ENCODE assay signal across 8 cellular contexts in the genomic region with DNA sequence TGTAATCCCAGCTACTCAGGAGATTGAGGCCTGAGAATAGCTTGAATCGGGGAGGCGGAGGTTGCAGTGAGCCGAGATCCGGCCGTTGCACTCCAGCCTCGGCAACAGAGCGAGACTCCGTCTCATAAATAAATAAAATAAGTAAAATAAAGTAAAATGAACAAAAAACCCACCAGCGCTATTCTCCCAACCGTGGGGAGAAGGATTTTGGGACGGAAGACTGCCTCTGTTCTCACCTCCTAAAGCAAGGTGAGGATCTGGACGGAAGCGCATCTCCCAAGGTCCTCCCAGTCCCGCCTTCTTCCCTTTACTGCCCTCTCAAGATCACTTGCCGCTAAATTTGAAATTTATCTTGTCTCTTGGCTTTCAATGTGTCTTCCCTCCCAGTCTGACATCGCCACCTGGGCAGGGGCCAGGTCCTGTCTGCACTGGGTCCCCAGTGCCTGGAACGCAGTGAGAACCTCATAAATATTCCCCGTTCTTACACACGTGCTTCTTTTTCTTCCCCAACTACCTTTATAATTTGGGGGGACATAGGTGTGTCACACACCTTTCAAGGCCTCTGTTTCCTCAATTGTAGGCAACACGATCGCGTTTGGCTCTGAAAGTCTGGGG. TPM values are rescaled to one million over a fixed set of nuclear protein-coding genes. Genes with fewer than 3 reads are reported as not detected.
DNase-seq lines count a peak whose midpoint lies in the region; TF ChIP-seq lines count a peak whose summit lies in the region.

No MANE protein-coding gene starts in this region.

- intact Hi-C loops in activated naive CD4-positive, alpha-beta T cell treated with anti-CD3 and anti-CD28 coated beads for 36 hours (cut with micrococcal nuclease) = loop anchor here (5.0 kb wide), 1 partner anchor 168 kb away; no protein-coding TSS in a partner anchor

- H3K27ac Mint-ChIP-seq in activated naive CD4-positive, alpha-beta T cell treated with anti-CD3 and anti-CD28 coated beads for 36 hours = peak overlapping the region; percentile 91
- peak overlapping the region; percentile 94 for H3K27ac Mint-ChIP-seq in mesothelial cell of epicardium

- WGBS in tibial nerve, 2 donors = 89 to 92% methylated on average over 22 of the region's 22 CpGs

- H3K9me3 ChIP-seq in tibial nerve (no peaks in the 10 kb centered on the region), MG63 (no peaks in the 10 kb centered on the region)

- TF ChIP-seq CTCF in mesothelial cell of epicardium (IDR thresholded peaks at IDR 0.05; ENCODE audit: unreplicated experiment) (no peak), tibial nerve (IDR thresholded peaks at IDR 0.05) (no peak), foreskin fibroblast (IDR thresholded peaks at IDR 0.05; ENCODE audit: low read depth, low read length) (no peak)

- no peak for TF ChIP-seq EP300 in tibial nerve (IDR thresholded peaks at IDR 0.05)

- no peak for DNase-seq in activated naive CD4-positive, alpha-beta T cell treated with anti-CD3 and anti-CD28 coated beads for 36 hours
- no peak for DNase-seq in activated naive CD4-positive, alpha-beta T cell treated with Interleukin-2 at 50 U/mL for 16 hours
- DNase-seq in mesothelial cell of epicardium (ENCODE audit: low spot score in 2 of 2, unreplicated experiment in 2 of 2) = no peak
- DNase-seq in tibial nerve (ENCODE audit: low spot score in 2 of 2) = no peak
- DNase-seq in foreskin fibroblast = no peak
- no peak for DNase-seq in MG63
- no peak for DNase-seq in NCI-H2227 treated with DMSO at 0.1 percent for 48 hours (lab: John Stamatoyannopoulos, UW)

- no peak for TF ChIP-seq POLR2A in tibial nerve (IDR thresholded peaks at IDR 0.05)

- no peaks in the 10 kb centered on the region for H3K27me3 ChIP-seq in tibial nerve
- H3K27me3 ChIP-seq in MG63 = no peaks in the 10 kb centered on the region

- H3K4me1 Mint-ChIP-seq in activated naive CD4-positive, alpha-beta T cell treated with anti-CD3 and anti-CD28 coated beads for 36 hours (ENCODE audit: low read depth) = peaks cover 71% of the 10 kb centered on the region
- peaks cover 36% of the 10 kb centered on the region for H3K4me1 Mint-ChIP-seq in mesothelial cell of epicardium

- peak overlapping the region; percentile 84 for H3K4me3 Mint-ChIP-seq in activated naive CD4-positive, alpha-beta T cell treated with anti-CD3 and anti-CD28 coated beads for 36 hours
- peak overlapping the region; percentile 90 for H3K4me3 Mint-ChIP-seq in mesothelial cell of epicardium

- H3K27me3 Mint-ChIP-seq in activated naive CD4-positive, alpha-beta T cell treated with anti-CD3 and anti-CD28 coated beads for 36 hours (ENCODE audit: low read depth) = no peaks in the 10 kb centered on the region
- H3K27me3 Mint-ChIP-seq in mesothelial cell of epicardium (ENCODE audit: low read depth) = no peaks in the 10 kb centered on the region

- H3K9me3 Mint-ChIP-seq in activated naive CD4-positive, alpha-beta T cell treated with anti-CD3 and anti-CD28 coated beads for 36 hours = no peaks in the 10 kb centered on the region
- no peaks in the 10 kb centered on the region for H3K9me3 Mint-ChIP-seq in mesothelial cell of epicardium

- H3K27ac ChIP-seq in angular gyrus (ENCODE audit: low read depth, low read length) = peak overlapping the region; percentile 93
- H3K27ac ChIP-seq in tibial nerve = peak overlapping the region; percentile 95 to 100 (median 100)

- CTCF ChIA-PET in activated naive CD4-positive, alpha-beta T cell treated with anti-CD3 and anti-CD28 coated beads for 36 hours (lab: Charles Lee) = interaction anchor here (1.2 to 1.4 kb wide), 2 partner anchors 14 to 39 kb away, joined by 3 to 4 read pairs; no protein-coding TSS in a partner anchor

- H3K4me3 ChIP-seq in tibial nerve (no peak overlapping the region), foreskin fibroblast (ENCODE audit: low read depth in 1 of 2, low read length in 2 of 2) (no peak overlapping the region), MG63 (no peak overlapping the region)

- H3K36me3 ChIP-seq in tibial nerve = peaks cover 0 to 21% (median 18%) of the 10 kb centered on the region in 3 donors
- H3K36me3 ChIP-seq in MG63 = peaks cover 31% of the 10 kb centered on the region

- H3K4me1 ChIP-seq in tibial nerve = peaks cover 2 to 45% (median 33%) of the 10 kb centered on the region in 4 donors

- H3K36me3 Mint-ChIP-seq in activated naive CD4-positive, alpha-beta T cell treated with anti-CD3 and anti-CD28 coated beads for 36 hours (ENCODE audit: low read depth) = peaks cover 34% of the 10 kb centered on the region
- peaks cover 23% of the 10 kb centered on the region for H3K36me3 Mint-ChIP-seq in mesothelial cell of epicardium

RNA-seq across cellular contexts. Expression of gene DNAJB1, which starts 1.2 kb away (rescaled TPM):
- 10 to 100 TPM; 48.1 to 49.5 TPM for total RNA-seq in activated naive CD4-positive, alpha-beta T cell treated with anti-CD3 and anti-CD28 coated beads for 36 hours
- total RNA-seq in mesothelial cell of epicardium (106 to 113 TPM (median 110 TPM) in 3 replicates), tibial nerve (100 to 1,000 TPM in 1 of 4 donors, 10 to 100 TPM in 3; 48.9 to 132 (median 73.9) TPM)
- 133 and 164 TPM in 2 replicates for total RNA-seq in MG63 (2014; rRNA removed; shearing (Covaris generic); ENCODE audit: low replicate concordance)

RNA-seq across cellular contexts. Expression of gene TECR, which starts 10.0 kb away (rescaled TPM):
- 100 to 1,000 TPM; 102 to 105 TPM for total RNA-seq in activated naive CD4-positive, alpha-beta T cell treated with anti-CD3 and anti-CD28 coated beads for 36 hours
- total RNA-seq in mesothelial cell of epicardium = 111 to 116 TPM (median 115 TPM) in 3 replicates
- 10 to 100 TPM; 33.1 to 55.1 (median 43.6) TPM for total RNA-seq in tibial nerve
- total RNA-seq in MG63 (2014; rRNA removed; shearing (Covaris generic); ENCODE audit: low replicate concordance) = 143 and 165 TPM in 2 replicates

RNA-seq across cellular contexts. Expression of gene GIPC1, which starts 23.4 kb away (rescaled TPM):
- total RNA-seq in activated naive CD4-positive, alpha-beta T cell treated with anti-CD3 and anti-CD28 coated beads for 36 hours = 10 to 100 TPM; 15.4 to 16.5 TPM
- total RNA-seq in mesothelial cell of epicardium (108 to 111 TPM (median 111 TPM) in 3 replicates), tibial nerve (100 to 1,000 TPM in 3 of 4 donors, 10 to 100 TPM in 1; 61.8 to 122 (median 113) TPM)
- total RNA-seq in MG63 (2014; rRNA removed; shearing (Covaris generic); ENCODE audit: low replicate concordance) = 111 and 196 TPM in 2 replicates

RNA-seq across cellular contexts. Expression of gene PTGER1, which starts 44.2 kb away (rescaled TPM):
- not detected for total RNA-seq in activated naive CD4-positive, alpha-beta T cell treated with anti-CD3 and anti-CD28 coated beads for 36 hours
- total RNA-seq in mesothelial cell of epicardium (2.8 to 3.5 TPM (median 2.8 TPM) in 3 replicates), tibial nerve (1 to 10 TPM in 3 of 4 donors, under 1 TPM in 1; 0.90 to 5.9 (median 3.5) TPM)
- not detected in 2 replicates for total RNA-seq in MG63 (2014; rRNA removed; shearing (Covaris generic); ENCODE audit: low replicate concordance)

RNA-seq across cellular contexts. Expression of gene NDUFB7, which starts 52.5 kb away (rescaled TPM):
- total RNA-seq in activated naive CD4-positive, alpha-beta T cell treated with anti-CD3 and anti-CD28 coated beads for 36 hours = 100 to 1,000 TPM; 117 to 123 TPM
- total RNA-seq in mesothelial cell of epicardium (117 to 122 TPM (median 119 TPM) in 3 replicates), tibial nerve (100 to 1,000 TPM; 315 to 444 (median 398) TPM)
- total RNA-seq in MG63 (2014; rRNA removed; shearing (Covaris generic); ENCODE audit: low replicate concordance) = 487 and 678 TPM in 2 replicates
